8 cellular contexts compared by ENCODE assay signal in genomic region chr22:26648011-26648497, GRCh38. TPM values are rescaled to one million over a fixed set of nuclear protein-coding genes. Genes with fewer than 3 reads are reported as not detected.
DNase-seq lines count a peak whose midpoint lies in the region; ATAC-seq lines count a peak whose summit lies in the region.

No MANE protein-coding gene starts in this region.

- POLR2A ChIA-PET in T-cell (lab: Charles Lee) = no interaction called here

- H3K4me1 ChIP-seq in thymus (ENCODE audit: control insufficient read depth, insufficient read depth, low read length) = peaks cover 24% of the 10 kb centered on the region

- H3K4me3 Mint-ChIP-seq in T-cell = peak overlapping the region; percentile 31 to 75 (median 34)

- H3K9me3 Mint-ChIP-seq in T-cell = no peaks in the 10 kb centered on the region

- H3K27me3 Mint-ChIP-seq in T-cell = peaks cover 0 to 5% of the 10 kb centered on the region in 2 donors

- WGBS in thymus = 15% methylated on average over 17 of the region's 17 CpGs

- H3K4me3 ChIP-seq in thymus (ENCODE audit: low read length) = no peak overlapping the region

- CTCF ChIA-PET in T-cell (lab: Charles Lee) = interaction anchor here in 1 of 2 donors (0.6 kb wide), 1 partner anchor 1962 kb away, joined by 3 read pairs; no protein-coding TSS in a partner anchor

- no peaks in the 10 kb centered on the region for H3K9me3 ChIP-seq in thymus (ENCODE audit: control insufficient read depth)

- DNase-seq in activated T-cell treated with anti-CD3 and anti-CD28 coated beads for 1 hour (ENCODE audit: low read depth) = peak; percentile 36
- no peak for DNase-seq in activated T-cell treated with anti-CD3 and anti-CD28 coated beads for 4 hours
- peak in 28 of 34 experiments; percentile 19 to 66 (median 42) for DNase-seq in T-cell
- no peak for DNase-seq in EL
- no peak for DNase-seq in NOMO-1 treated with dmso at 0.1 percent for 144 hours (lab: John Stamatoyannopoulos, UW; ENCODE audit: unreplicated experiment)

- peak overlapping the region; percentile 74 to 75 for H3K27ac Mint-ChIP-seq in T-cell

- no peaks in the 10 kb centered on the region for H3K36me3 ChIP-seq in thymus (ENCODE audit: control insufficient read depth, insufficient read depth)

- peaks cover 53 to 63% (median 58%) of the 10 kb centered on the region in 3 donors for H3K4me1 Mint-ChIP-seq in T-cell

- peak overlapping the region; percentile 60 for H3K27ac ChIP-seq in cingulate gyrus (ENCODE audit: low read depth, low read length)
- peak overlapping the region; percentile 6 for H3K27ac ChIP-seq in thymus (ENCODE audit: low read depth)

- peak; percentile 69 to 83 (median 81) for ATAC-seq in T-cell (replicated peaks in 1 of 4)
- no peak for ATAC-seq in GM19351 (IDR thresholded peaks at IDR 0.05; ENCODE audit: unreplicated experiment)

- no peaks in the 10 kb centered on the region for H3K36me3 Mint-ChIP-seq in T-cell

- H3K27me3 ChIP-seq in thymus (ENCODE audit: control insufficient read depth, insufficient read depth) = no peaks in the 10 kb centered on the region

RNA-seq across cellular contexts. Expression of gene MIAT, which starts 9.3 kb away (rescaled TPM):
- total RNA-seq in T-cell = 100 to 1,000 TPM in 3 of 5 donors, 10 to 100 TPM in 2; 45.8 to 237 (median 207) TPM
- 2.9 TPM for polyA plus RNA-seq in thymus

RNA-seq across cellular contexts. Expression of gene CRYBA4, which starts 26.3 kb away (rescaled TPM):
- total RNA-seq in T-cell = not detected
- 1.6 TPM for polyA plus RNA-seq in thymus

RNA-seq across cellular contexts. Expression of gene CRYBB1, which starts 30.2 kb away (rescaled TPM):
- not detected for total RNA-seq in T-cell
- polyA plus RNA-seq in thymus = 1.7 TPM

RNA-seq across cellular contexts. Expression of gene TPST2, which starts 58.1 kb away (rescaled TPM):
- 10 to 100 TPM; 30.3 to 42.1 (median 38.0) TPM for total RNA-seq in T-cell
- 20.3 TPM for polyA plus RNA-seq in thymus

Comparison
In these comparisons a context has a peak if more than half of its experiments do, and no peak if none do; other contexts are left out.
1. DNase-seq: peak in activated T-cell treated with anti-CD3 and anti-CD28 coated beads for 1 hour (single experiment) and T-cell (28 of 34); none in activated T-cell treated with anti-CD3 and anti-CD28 coated beads for 4 hours (single experiment), EL (single experiment) and NOMO-1 treated with dmso at 0.1 percent for 144 hours (single experiment).